ENCODE assay signal across 21 cellular contexts in the genomic region with DNA sequence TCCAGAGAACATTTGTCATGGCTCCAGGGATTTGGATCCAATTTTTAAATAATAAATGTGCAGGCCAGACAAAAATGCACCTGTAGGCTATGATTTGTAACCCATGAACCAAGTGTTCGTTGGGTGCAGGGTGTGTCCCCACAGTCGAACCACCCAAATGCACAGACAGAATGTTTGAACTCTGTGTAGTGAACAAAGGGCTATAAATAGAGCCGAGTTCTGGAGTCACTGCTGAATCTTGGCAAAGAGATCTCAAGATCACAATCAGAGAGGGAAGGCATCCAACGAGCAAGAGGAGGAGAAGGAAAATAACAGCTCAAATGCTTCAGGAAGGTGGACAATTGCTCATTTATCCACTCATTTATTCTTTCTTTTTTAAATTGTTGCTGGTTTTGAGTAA.
"Had no signal": no experiment of that assay in that cellular context is flagged by ENCODE, and none has a peak within 500 bp of the region (broad histone marks: within the 10 kb centered on the region; RNA-seq: fewer than 3 reads in every experiment).

No MANE protein-coding gene starts in this region.

- DNase-seq: activated CD4-positive, alpha-beta T cell treated with anti-CD3 and anti-CD28 coated beads, Interleukin-2, amount 50 U/mL, for 4 hours; activated gamma-delta T cell treated with Interleukin-2 at 50 U/mL for 16 hours; dorsolateral prefrontal cortex; foreskin fibroblast; hippocampal formation; islet precursor cell; mammary epithelial cell; natural killer cell; retina; stimulated activated CD4-positive, alpha-beta T cell treated with anti-CD3 and anti-CD28 coated beads, Interleukin-4, amount 100 ng/mL, for 1 hour; stimulated activated naive CD8-positive, alpha-beta T cell treated with anti-CD3 and anti-CD28 coated beads, Interleukin-15, amount 100 ng/mL, for 72 hours; SW 1271; transverse colon; uterus; WERI-Rb-1 had no signal

- ATAC-seq: activated naive CD4-positive, alpha-beta T cell treated with anti-CD3 and anti-CD28 coated beads, Interleukin-2, amount 50 U/mL, for 72 hours; natural killer cell; stimulated activated naive CD8-positive, alpha-beta T cell treated with anti-CD3 and anti-CD28 coated beads, Interleukin-15, amount 100 ng/mL, for 72 hours had no signal

- H3K27ac ChIP-seq: adrenal gland, dorsolateral prefrontal cortex, neutrophil, parathyroid adenoma, suprapubic skin, transverse colon, uterus, WERI-Rb-1 had no signal

- H3K4me1 ChIP-seq: adrenal gland, uterus had no signal

- H3K27me3 ChIP-seq: adrenal gland, neutrophil, transverse colon, uterus had no signal

- H3K9me3 ChIP-seq: adrenal gland, neutrophil, suprapubic skin, transverse colon, uterus had no signal

- H3K4me3 ChIP-seq: adrenal gland, dorsolateral prefrontal cortex, smooth muscle cell, suprapubic skin, transverse colon, uterus had no signal

- H3K36me3 ChIP-seq: adrenal gland, neutrophil, suprapubic skin, transverse colon, uterus, WERI-Rb-1 had no signal
